Comparison of ENCODE assay signal across 1 cellular context in the genomic region with DNA sequence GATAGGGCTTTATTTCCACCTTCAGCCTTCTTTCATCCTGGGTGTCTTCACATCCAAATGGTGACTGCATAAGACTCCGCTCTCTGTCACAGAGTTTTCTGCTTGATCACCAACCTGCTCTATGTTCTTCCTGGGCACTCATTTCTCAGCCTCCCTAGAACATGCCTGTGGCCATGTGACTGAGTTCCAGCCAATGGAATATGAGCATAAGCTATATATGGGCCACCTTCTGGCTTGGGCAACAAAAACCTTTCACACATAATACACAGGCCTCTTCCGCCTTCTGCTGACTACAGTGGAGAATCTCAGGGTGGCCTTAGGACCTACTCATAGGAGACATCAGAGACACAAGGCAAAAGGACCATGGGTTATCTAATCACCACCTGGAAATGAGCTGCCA.
TF ChIP-seq lines count a peak whose summit lies in the region.

No MANE protein-coding gene starts in this region.

TF ChIP-seq in WTC11, 78 proteins besides CTCF, POLR2A, EP300 and RAD21 (continued from another document):
- TF ChIP-seq, protein P1, sequence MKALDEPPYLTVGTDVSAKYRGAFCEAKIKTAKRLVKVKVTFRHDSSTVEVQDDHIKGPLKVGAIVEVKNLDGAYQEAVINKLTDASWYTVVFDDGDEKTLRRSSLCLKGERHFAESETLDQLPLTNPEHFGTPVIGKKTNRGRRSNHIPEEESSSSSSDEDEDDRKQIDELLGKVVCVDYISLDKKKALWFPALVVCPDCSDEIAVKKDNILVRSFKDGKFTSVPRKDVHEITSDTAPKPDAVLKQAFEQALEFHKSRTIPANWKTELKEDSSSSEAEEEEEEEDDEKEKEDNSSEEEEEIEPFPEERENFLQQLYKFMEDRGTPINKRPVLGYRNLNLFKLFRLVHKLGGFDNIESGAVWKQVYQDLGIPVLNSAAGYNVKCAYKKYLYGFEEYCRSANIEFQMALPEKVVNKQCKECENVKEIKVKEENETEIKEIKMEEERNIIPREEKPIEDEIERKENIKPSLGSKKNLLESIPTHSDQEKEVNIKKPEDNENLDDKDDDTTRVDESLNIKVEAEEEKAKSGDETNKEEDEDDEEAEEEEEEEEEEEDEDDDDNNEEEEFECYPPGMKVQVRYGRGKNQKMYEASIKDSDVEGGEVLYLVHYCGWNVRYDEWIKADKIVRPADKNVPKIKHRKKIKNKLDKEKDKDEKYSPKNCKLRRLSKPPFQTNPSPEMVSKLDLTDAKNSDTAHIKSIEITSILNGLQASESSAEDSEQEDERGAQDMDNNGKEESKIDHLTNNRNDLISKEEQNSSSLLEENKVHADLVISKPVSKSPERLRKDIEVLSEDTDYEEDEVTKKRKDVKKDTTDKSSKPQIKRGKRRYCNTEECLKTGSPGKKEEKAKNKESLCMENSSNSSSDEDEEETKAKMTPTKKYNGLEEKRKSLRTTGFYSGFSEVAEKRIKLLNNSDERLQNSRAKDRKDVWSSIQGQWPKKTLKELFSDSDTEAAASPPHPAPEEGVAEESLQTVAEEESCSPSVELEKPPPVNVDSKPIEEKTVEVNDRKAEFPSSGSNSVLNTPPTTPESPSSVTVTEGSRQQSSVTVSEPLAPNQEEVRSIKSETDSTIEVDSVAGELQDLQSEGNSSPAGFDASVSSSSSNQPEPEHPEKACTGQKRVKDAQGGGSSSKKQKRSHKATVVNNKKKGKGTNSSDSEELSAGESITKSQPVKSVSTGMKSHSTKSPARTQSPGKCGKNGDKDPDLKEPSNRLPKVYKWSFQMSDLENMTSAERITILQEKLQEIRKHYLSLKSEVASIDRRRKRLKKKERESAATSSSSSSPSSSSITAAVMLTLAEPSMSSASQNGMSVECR (CRISPR knock-in tag; IDR thresholded peaks at IDR 0.05; ENCODE audit: borderline replicate concordance) = no peak
- TF ChIP-seq, protein P2, sequence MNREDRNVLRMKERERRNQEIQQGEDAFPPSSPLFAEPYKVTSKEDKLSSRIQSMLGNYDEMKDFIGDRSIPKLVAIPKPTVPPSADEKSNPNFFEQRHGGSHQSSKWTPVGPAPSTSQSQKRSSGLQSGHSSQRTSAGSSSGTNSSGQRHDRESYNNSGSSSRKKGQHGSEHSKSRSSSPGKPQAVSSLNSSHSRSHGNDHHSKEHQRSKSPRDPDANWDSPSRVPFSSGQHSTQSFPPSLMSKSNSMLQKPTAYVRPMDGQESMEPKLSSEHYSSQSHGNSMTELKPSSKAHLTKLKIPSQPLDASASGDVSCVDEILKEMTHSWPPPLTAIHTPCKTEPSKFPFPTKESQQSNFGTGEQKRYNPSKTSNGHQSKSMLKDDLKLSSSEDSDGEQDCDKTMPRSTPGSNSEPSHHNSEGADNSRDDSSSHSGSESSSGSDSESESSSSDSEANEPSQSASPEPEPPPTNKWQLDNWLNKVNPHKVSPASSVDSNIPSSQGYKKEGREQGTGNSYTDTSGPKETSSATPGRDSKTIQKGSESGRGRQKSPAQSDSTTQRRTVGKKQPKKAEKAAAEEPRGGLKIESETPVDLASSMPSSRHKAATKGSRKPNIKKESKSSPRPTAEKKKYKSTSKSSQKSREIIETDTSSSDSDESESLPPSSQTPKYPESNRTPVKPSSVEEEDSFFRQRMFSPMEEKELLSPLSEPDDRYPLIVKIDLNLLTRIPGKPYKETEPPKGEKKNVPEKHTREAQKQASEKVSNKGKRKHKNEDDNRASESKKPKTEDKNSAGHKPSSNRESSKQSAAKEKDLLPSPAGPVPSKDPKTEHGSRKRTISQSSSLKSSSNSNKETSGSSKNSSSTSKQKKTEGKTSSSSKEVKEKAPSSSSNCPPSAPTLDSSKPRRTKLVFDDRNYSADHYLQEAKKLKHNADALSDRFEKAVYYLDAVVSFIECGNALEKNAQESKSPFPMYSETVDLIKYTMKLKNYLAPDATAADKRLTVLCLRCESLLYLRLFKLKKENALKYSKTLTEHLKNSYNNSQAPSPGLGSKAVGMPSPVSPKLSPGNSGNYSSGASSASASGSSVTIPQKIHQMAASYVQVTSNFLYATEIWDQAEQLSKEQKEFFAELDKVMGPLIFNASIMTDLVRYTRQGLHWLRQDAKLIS (CRISPR knock-in tag; IDR thresholded peaks at IDR 0.05; ENCODE audit: borderline replicate concordance) = no peak
